Comparison of ENCODE assay signal across 27 cellular contexts in the genomic region with DNA sequence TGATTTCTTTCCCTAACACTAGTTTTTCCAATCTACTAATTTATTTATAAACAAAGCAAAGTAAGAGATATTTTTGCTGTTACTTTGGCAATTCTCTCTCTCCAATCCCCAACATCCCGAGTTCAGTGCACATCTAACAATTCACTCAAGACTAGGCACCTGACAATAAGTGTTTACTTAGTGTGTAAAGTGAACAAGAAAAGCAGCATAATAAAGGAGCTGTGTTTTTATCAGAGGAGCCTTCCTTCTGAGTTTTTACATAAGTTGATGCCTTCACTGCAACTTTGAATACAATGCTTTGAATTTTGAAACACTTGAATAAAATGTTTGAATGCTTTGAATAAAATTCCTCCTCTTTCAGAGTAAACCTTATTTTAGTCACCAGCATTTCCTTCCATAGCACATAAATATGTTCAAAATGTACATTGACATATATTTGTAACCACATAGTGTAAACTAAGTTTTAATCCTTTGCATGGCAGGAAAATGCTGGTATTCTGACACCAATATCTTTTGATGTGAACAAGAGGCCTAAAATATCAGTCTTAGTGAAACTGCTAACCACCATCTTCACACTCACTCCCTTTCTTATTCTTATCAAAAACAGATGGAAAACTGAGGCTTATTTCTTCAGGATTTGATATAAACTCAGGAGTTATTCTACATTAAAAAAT. TPM values are rescaled to one million over a fixed set of nuclear protein-coding genes. Genes with fewer than 3 reads are reported as not detected.
DNase-seq lines count a peak whose midpoint lies in the region; ATAC-seq and TF ChIP-seq lines count a peak whose summit lies in the region.
"Had no signal": no experiment of that assay in that cellular context is flagged by ENCODE, and none has a peak within 500 bp of the region (broad histone marks: within the 10 kb centered on the region; RNA-seq: fewer than 3 reads in every experiment).

No MANE protein-coding gene starts in this region.

- TF ChIP-seq CTCF in heart left ventricle (IDR thresholded peaks at IDR 0.05): no peak
- TF ChIP-seq CTCF in right atrium auricular region (IDR thresholded peaks at IDR 0.05): no peak
- no peak for TF ChIP-seq CTCF in coronary artery (IDR thresholded peaks at IDR 0.05)
- no peak for TF ChIP-seq CTCF in psoas muscle (IDR thresholded peaks at IDR 0.05)
- no peak for TF ChIP-seq CTCF in transverse colon (IDR thresholded peaks at IDR 0.05)
- TF ChIP-seq CTCF in natural killer cell (IDR thresholded peaks at IDR 0.05): no peak
- no peak for TF ChIP-seq CTCF in tibial artery (IDR thresholded peaks at IDR 0.05)

- H3K27ac ChIP-seq in heart left ventricle (peak overlapping the region in 5 of 12 donors; percentile 5 to 99 (median 42)), right atrium auricular region (peak overlapping the region in 1 of 2 donors; percentile 100), coronary artery (peak overlapping the region in 1 of 2 donors; percentile 28), psoas muscle (peak overlapping the region; percentile 98), transverse colon (peak overlapping the region; percentile 0 to 95 (median 18)), tibial artery (peak overlapping the region in 1 of 2 donors; percentile 2)
- H3K27ac ChIP-seq: KMS-11, SJSA1 had no signal

- in situ Hi-C loops in transverse colon (cut with MboI; ENCODE audit: low pct_ligation_motif_present in 1 of 4, low pct_unique_long_range_greater_than_20kb in 1 of 4, low sequenced_read_pairs in 3 of 4): no loop called here

- no peaks in the 10 kb centered on the region for H3K27me3 ChIP-seq in heart left ventricle
- H3K27me3 ChIP-seq in right atrium auricular region: no peaks in the 10 kb centered on the region
- no peaks in the 10 kb centered on the region for H3K27me3 ChIP-seq in psoas muscle (ENCODE audit: insufficient read depth in 3 of 3, low read length in 2 of 3)
- H3K27me3 ChIP-seq in transverse colon: no peaks in the 10 kb centered on the region
- H3K27me3 ChIP-seq in tibial artery: no peaks in the 10 kb centered on the region
- H3K27me3 ChIP-seq: BE2C had no signal

- H3K36me3 ChIP-seq in heart left ventricle (peaks cover 0 to 75% (median 69%) of the 10 kb centered on the region in 9 donors), right atrium auricular region (peaks cover 71% of the 10 kb centered on the region), psoas muscle (ENCODE audit: insufficient read depth in 1 of 2, low read depth in 1 of 2) (peaks cover 21 to 67% of the 10 kb centered on the region in 2 donors), transverse colon (peaks cover 0 to 57% (median 27%) of the 10 kb centered on the region in 4 donors), tibial artery (peaks cover 61 to 69% (median 65%) of the 10 kb centered on the region in 3 donors)
- H3K36me3 ChIP-seq: BE2C, SJSA1 had no signal

- H3K4me3 Mint-ChIP-seq in natural killer cell: no peak overlapping the region
- H3K4me3 Mint-ChIP-seq: GM23338, H9, IgD-negative memory B cell had no signal

- no peaks in the 10 kb centered on the region for H3K9me3 Mint-ChIP-seq in natural killer cell
- H3K9me3 Mint-ChIP-seq: GM23338, H9 had no signal

- WGBS in heart left ventricle, 4 donors: 82 to 93% (median 85%) methylated on average over 1 of the region's 1 CpG
- 64 to 84% (median 72%) methylated on average over 1 of the region's 1 CpG for WGBS in psoas muscle, 3 donors
- 50 to 60% methylated on average over 1 of the region's 1 CpG for WGBS in transverse colon (ENCODE audit: low coverage in 1 of 2), 2 donors

- peaks cover 8% of the 10 kb centered on the region for H3K36me3 Mint-ChIP-seq in natural killer cell
- H3K36me3 Mint-ChIP-seq: IgD-negative memory B cell had no signal

- H3K4me3 ChIP-seq in heart left ventricle: peak overlapping the region in 1 of 12 donors; percentile 86
- H3K4me3 ChIP-seq in right atrium auricular region: no peak overlapping the region
- peak overlapping the region; percentile 98 for H3K4me3 ChIP-seq in coronary artery
- H3K4me3 ChIP-seq in psoas muscle: no peak overlapping the region
- no peak overlapping the region for H3K4me3 ChIP-seq in transverse colon
- no peak overlapping the region for H3K4me3 ChIP-seq in tibial artery
- H3K4me3 ChIP-seq: GM23338, SJSA1 had no signal

- H3K27ac Mint-ChIP-seq in natural killer cell: no peak overlapping the region
- H3K27ac Mint-ChIP-seq: GM23338, H9, IgD-negative memory B cell had no signal

- DNase-seq in heart left ventricle (no peak), right atrium auricular region (ENCODE audit: low spot score) (no peak), coronary artery (ENCODE audit: low spot score) (no peak), psoas muscle (no peak), transverse colon (no peak), natural killer cell (no peak), iPS-NIHi7 (ENCODE audit: extremely low spot score) (no peak), tibial artery (no peak)
- DNase-seq: 8988T, ACHN, BE2C, Calu3, DMS153, DND-41, H9, NCI-H1048, NCI-H1417 treated with DMSO at 0.1 percent for 48 hours, NCI-H1694 treated with DMSO at 0.1 percent for 48 hours, NCI-H2081, NCI-H2227 treated with DMSO at 0.1 percent for 48 hours, NCI-H526 treated with DMSO at 0.1 percent for 48 hours, Right ventricle myocardium superior, RPMI8226 had no signal

- peaks cover 0 to 44% (median 17%) of the 10 kb centered on the region in 12 donors for H3K4me1 ChIP-seq in heart left ventricle
- peaks cover 0 to 36% of the 10 kb centered on the region in 2 donors for H3K4me1 ChIP-seq in right atrium auricular region
- peaks cover 33% of the 10 kb centered on the region for H3K4me1 ChIP-seq in psoas muscle
- H3K4me1 ChIP-seq in transverse colon: peaks cover 0 to 27% (median 2%) of the 10 kb centered on the region in 4 donors
- H3K4me1 ChIP-seq in tibial artery: peaks cover 0 to 43% (median 19%) of the 10 kb centered on the region in 4 donors
- H3K4me1 ChIP-seq: BE2C, SJSA1 had no signal

- no peaks in the 10 kb centered on the region for H3K9me3 ChIP-seq in heart left ventricle
- H3K9me3 ChIP-seq in right atrium auricular region: no peaks in the 10 kb centered on the region
- H3K9me3 ChIP-seq in psoas muscle: no peaks in the 10 kb centered on the region
- H3K9me3 ChIP-seq in transverse colon: no peaks in the 10 kb centered on the region
- H3K9me3 ChIP-seq in tibial artery: no peaks in the 10 kb centered on the region
- H3K9me3 ChIP-seq: BE2C, SJSA1 had no signal

- no peak for TF ChIP-seq EP300 in transverse colon (IDR thresholded peaks at IDR 0.05; ENCODE audit: low read depth)

- ATAC-seq in heart left ventricle (no peak), psoas muscle (peak in 2 of 4 donors; percentile 1 to 2), natural killer cell (no peak)
- ATAC-seq: GM23338 had no signal

- no peaks in the 10 kb centered on the region for H3K4me1 Mint-ChIP-seq in natural killer cell

- TF ChIP-seq POLR2A in heart left ventricle (IDR thresholded peaks at IDR 0.05) (peak; percentile 44 to 47), transverse colon (IDR thresholded peaks at IDR 0.05) (no peak)

- no peaks in the 10 kb centered on the region for H3K27me3 Mint-ChIP-seq in natural killer cell (ENCODE audit: low read depth in 2 of 2)
- H3K27me3 Mint-ChIP-seq: IgD-negative memory B cell had no signal

- intact Hi-C loops in heart left ventricle (cut with DNase I): loop anchor here in 6 of 10 donors (1.0 to 5.0 kb wide), 4 partner anchors 32 to 38 kb away; no protein-coding TSS in a partner anchor
- intact Hi-C loops in psoas muscle (cut with DNase I): no loop called here
- intact Hi-C loops in transverse colon (cut with DNase I; ENCODE audit: low total_unique reads): no loop called here
- intact Hi-C loops in natural killer cell (cut with micrococcal nuclease): no loop called here
- intact Hi-C loops in tibial artery (cut with DNase I; ENCODE audit: low total_unique reads): no loop called here

RNA-seq across cellular contexts. Expression of gene PDK4, which starts 11.4 kb away (rescaled TPM):
- total RNA-seq in heart left ventricle (1,000 to 10,000 TPM in 2 of 9 donors, 100 to 1,000 TPM in 5, 10 to 100 TPM in 2; 45.6 to 4,362 (median 173) TPM), right atrium auricular region (100 to 1,000 TPM; 337 to 712 TPM), psoas muscle (1,000 to 10,000 TPM in 2 of 4 donors, 100 to 1,000 TPM in 2; 386 to 3,046 (median 1,769) TPM), transverse colon (100 to 1,000 TPM; 134 to 510 (median 273) TPM), natural killer cell (1 to 10 TPM in 2 of 3 donors, under 1 TPM in 1; 0.78 to 3.8 (median 2.3) TPM)
- polyA plus RNA-seq in heart left ventricle (100 to 1,000 TPM; 116 to 724 TPM), psoas muscle (1,000 to 10,000 TPM in 2 of 3 donors, 100 to 1,000 TPM in 1; 174 to 2,971 (median 2,751) TPM)
- total RNA-seq: GM23338, H9, SJSA1 had no signal
- polyA plus RNA-seq: IgD-negative memory B cell had no signal

Comparison
In these comparisons a context has a peak if more than half of its experiments do, and no peak if none do; other contexts are left out.
1. RNA of gene PDK4, which starts 11.4 kb away (total RNA-seq): 386 to 3,046 TPM in psoas muscle, 337 to 712 TPM in right atrium auricular region, 134 to 510 TPM in transverse colon and 45.6 to 4,362 TPM in heart left ventricle; 0.78 to 3.8 TPM in natural killer cell; every median in the first group is over 4 times any median in the second.
2. intact Hi-C loops: an anchor here in heart left ventricle (1.0 to 5.0 kb wide); none called in psoas muscle, transverse colon, natural killer cell and tibial artery.